13 cellular contexts compared by ENCODE assay signal in the genomic region with DNA sequence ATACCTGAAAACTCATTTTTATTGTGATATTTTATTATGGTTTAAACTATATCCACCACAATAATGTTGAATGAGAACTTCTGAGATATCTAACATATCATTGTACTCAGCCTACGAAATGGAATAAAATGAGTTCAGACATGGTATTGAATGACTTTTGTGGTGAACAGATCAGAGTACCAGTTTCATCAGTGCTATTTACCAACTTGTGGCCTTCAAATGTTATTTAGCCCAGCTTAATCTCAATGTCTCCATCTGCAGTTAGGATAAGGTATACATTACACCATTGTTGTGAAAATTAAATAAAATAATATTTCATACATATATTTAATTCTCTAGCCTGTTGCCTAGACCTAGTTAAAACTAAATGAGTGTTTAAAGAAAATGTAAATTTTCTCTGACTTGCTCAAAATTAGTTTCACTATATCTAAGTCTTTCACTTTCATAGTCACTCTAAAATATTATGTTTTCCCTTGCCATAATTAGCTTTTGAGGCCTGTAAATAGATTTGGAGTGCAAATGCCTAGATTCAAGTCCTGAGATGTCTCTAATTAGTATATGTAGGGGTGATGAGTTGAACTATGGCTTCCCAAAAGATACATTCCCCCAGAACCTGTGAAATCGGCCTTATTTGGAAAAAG.
A peak's percentile ranks its signal among the peaks of the same experiment; 100 is the strongest.
DNase-seq lines count a peak whose midpoint lies in the region; ATAC-seq, FAIRE-seq and TF ChIP-seq lines count a peak whose summit lies in the region.
"Had no signal": no experiment of that assay in that cellular context is flagged by ENCODE, and none has a peak within 500 bp of the region (broad histone marks: within the 10 kb centered on the region; RNA-seq: fewer than 3 reads in every experiment).

No MANE protein-coding gene starts in this region.

- no peak overlapping the region for H3K4me3 Mint-ChIP-seq in mesothelial cell of epicardium
- H3K4me3 Mint-ChIP-seq: activated CD4-positive, alpha-beta T cell treated with anti-CD3 and anti-CD28 coated beads, Interleukin-2, amount 10 ng/mL, durations not matched to agents 24 days and 14 days; B cell; central memory CD8-positive, alpha-beta T cell had no signal

- 19% methylated on average over 2 of the region's 2 CpGs for WGBS in GM12878 (ENCODE audit: insufficient coverage, insufficient replicate concordance, low lambda C conversion rate, missing lambda C conversion rate)

- no peak for FAIRE-seq in GM12878 (lab: Jason Lieb, UNC)

- no peak for TF ChIP-seq RAD21 in GM12878 (IDR thresholded peaks at IDR 0.05; ENCODE audit: insufficient read depth, low read depth, low read length)

- no peak overlapping the region for H3K4me2 ChIP-seq in GM12878 (ENCODE audit: control insufficient read depth, insufficient read depth)

- POLR2A ChIA-PET in GM12878 (lab: Charles Lee), result interaction anchor here (0.5 kb wide), 1 partner anchor 1273 kb away, joined by 4 read pairs; no protein-coding TSS in a partner anchor

- H4K20me1 ChIP-seq in GM12878 (ENCODE audit: control insufficient read depth, insufficient read depth), result no peaks in the 10 kb centered on the region

- TF ChIP-seq CTCF in GM12878 (IDR thresholded peaks at IDR 0.05 in 2 of 3, conservative IDR thresholded peaks at IDR 0.05 in 1 of 3; ENCODE audit: control insufficient read depth in 2 of 3, extremely low read depth in 1 of 3, insufficient read depth in 1 of 3, low read depth in 3 of 3, low read length in 3 of 3) (no peak), GM10266 (IDR thresholded peaks at IDR 0.05; ENCODE audit: control insufficient read depth, insufficient read depth, low read depth, missing control alignments) (no peak), mesothelial cell of epicardium (IDR thresholded peaks at IDR 0.05; ENCODE audit: unreplicated experiment) (no peak)

- H3K36me3 Mint-ChIP-seq in mesothelial cell of epicardium, result no peaks in the 10 kb centered on the region

- SMC1A ChIA-PET in GM12878 (lab: Charles Lee; ENCODE audit: uncharacterized antibody, unreplicated experiment), result no interaction called here

- no peak for TF ChIP-seq POLR2A in GM12878 (IDR thresholded peaks at IDR 0.05; ENCODE audit: low read depth, low read length)

- H3K4me3 ChIP-seq in GM12878, result no peak overlapping the region
- H3K4me3 ChIP-seq: thoracic aorta had no signal

- no peak overlapping the region for H3K9ac ChIP-seq in GM12878 (ENCODE audit: control insufficient read depth, insufficient read depth, low read length)

- intact Hi-C loops in GM12878 (cut with micrococcal nuclease; ENCODE audit: unreplicated experiment) (no loop called here), sciatic nerve (cut with DNase I) (no loop called here)

- H3K9me3 Mint-ChIP-seq in mesothelial cell of epicardium, result peaks cover 8% of the 10 kb centered on the region
- H3K9me3 Mint-ChIP-seq: activated CD4-positive, alpha-beta T cell treated with anti-CD3 and anti-CD28 coated beads, Interleukin-2, amount 10 ng/mL, durations not matched to agents 24 days and 14 days had no signal

- H3K27ac Mint-ChIP-seq in mesothelial cell of epicardium, result no peak overlapping the region
- H3K27ac Mint-ChIP-seq: activated CD4-positive, alpha-beta T cell treated with anti-CD3 and anti-CD28 coated beads, Interleukin-2, amount 10 ng/mL, durations not matched to agents 24 days and 14 days; B cell had no signal

- CTCF ChIA-PET in GM12878 (lab: Yijun Ruan, JAX), result interaction anchor here (0.9 kb wide), 1 partner anchor 10 kb away, joined by 4 read pairs; no protein-coding TSS in a partner anchor

- no peaks in the 10 kb centered on the region for H3K27me3 ChIP-seq in GM12878 (replicated peaks in 1 of 2; ENCODE audit: control insufficient read depth in 2 of 2, insufficient read depth in 2 of 2, low read length in 1 of 2)

- TF ChIP-seq EP300 in GM12878 (IDR thresholded peaks at IDR 0.05; ENCODE audit: borderline replicate concordance in 1 of 2, control insufficient read depth in 1 of 2, low read depth in 2 of 2, low read length in 2 of 2), result no peak

- no peaks in the 10 kb centered on the region for H3K4me1 ChIP-seq in GM12878 (ENCODE audit: control insufficient read depth, insufficient read depth, low read length)

- H3K27me3 Mint-ChIP-seq in mesothelial cell of epicardium (ENCODE audit: low read depth), result no peaks in the 10 kb centered on the region
- H3K27me3 Mint-ChIP-seq: activated CD4-positive, alpha-beta T cell treated with anti-CD3 and anti-CD28 coated beads, Interleukin-2, amount 10 ng/mL, durations not matched to agents 24 days and 14 days; B cell; central memory CD8-positive, alpha-beta T cell had no signal

- DNase-seq in GM12878 (ENCODE audit: low read depth, low spot score), result no peak
- DNase-seq in NCI-H1105 treated with DMSO at 0.1 percent for 48 hours (lab: John Stamatoyannopoulos, UW), result no peak
- no peak for DNase-seq in GM10266 (ENCODE audit: extremely low spot score)
- DNase-seq in sciatic nerve (ENCODE audit: low spot score), result no peak
- DNase-seq in mesothelial cell of epicardium (ENCODE audit: low spot score in 2 of 2, unreplicated experiment in 2 of 2), result no peak
- DNase-seq: activated CD4-positive, alpha-beta T cell treated with anti-CD3 and anti-CD28 coated beads, Interleukin-2, amount 10 ng/mL, durations not matched to agents 24 days and 14 days; NCI-H446 had no signal

- in situ Hi-C loops in GM12878 (cut with MboI), result no loop called here

- RAD21 ChIA-PET in GM12878 (lab: Charles Lee; ENCODE audit: unreplicated experiment), result interaction anchor here (1.2 kb wide), 1 partner anchor 31 kb away, joined by 4 read pairs; no protein-coding TSS in a partner anchor

- no peaks in the 10 kb centered on the region for H3K9me3 ChIP-seq in GM12878 (replicated peaks; ENCODE audit: control insufficient read depth, insufficient read depth, low read length)
- H3K9me3 ChIP-seq: thoracic aorta had no signal

- no TSS peak for BruUV-seq in GM12878 (replicated peaks; lab: Mats Ljungman, UMichigan)

- no peaks in the 10 kb centered on the region for H3K36me3 ChIP-seq in GM12878 (ENCODE audit: control insufficient read depth in 2 of 2, insufficient read depth in 2 of 2, low read length in 1 of 2)
- H3K36me3 ChIP-seq: thoracic aorta had no signal

- no peak overlapping the region for H2AFZ ChIP-seq in GM12878 (ENCODE audit: control insufficient read depth, low read depth, low read length)

- H3K4me1 Mint-ChIP-seq in mesothelial cell of epicardium, result no peaks in the 10 kb centered on the region
- H3K4me1 Mint-ChIP-seq: activated CD4-positive, alpha-beta T cell treated with anti-CD3 and anti-CD28 coated beads, Interleukin-2, amount 10 ng/mL, durations not matched to agents 24 days and 14 days; B cell; central memory CD8-positive, alpha-beta T cell had no signal

- ATAC-seq in GM18519 (IDR thresholded peaks at IDR 0.05; ENCODE audit: low FRiP score, unreplicated experiment), result peak; percentile 55
- ATAC-seq in GM21717 (IDR thresholded peaks at IDR 0.05; ENCODE audit: unreplicated experiment), result peak; percentile 72
- peak; percentile 63 for ATAC-seq in HG03280 (IDR thresholded peaks at IDR 0.05; ENCODE audit: unreplicated experiment)
- peak; percentile 88 for ATAC-seq in GM12878
- no peak for ATAC-seq in sciatic nerve

- no peak overlapping the region for H3K27ac ChIP-seq in GM12878 (ENCODE audit: control insufficient read depth, insufficient read depth)
- H3K27ac ChIP-seq: thoracic aorta had no signal

- H3K79me2 ChIP-seq in GM12878 (ENCODE audit: control insufficient read depth, insufficient read depth, low read length), result no peaks in the 10 kb centered on the region

TF ChIP-seq in GM12878, 131 proteins besides CTCF, POLR2A, EP300 and RAD21:
- TF ChIP-seq HDAC2 (IDR thresholded peaks at IDR 0.05) (no peak), HDGF (IDR thresholded peaks at IDR 0.05) (no peak), MXI1 (IDR thresholded peaks at IDR 0.05; ENCODE audit: low read depth, low read length) (no peak), SIX5 (IDR thresholded peaks at IDR 0.05; ENCODE audit: low read depth, low read length, severe bottlenecking) (no peak), KAT2A (conservative IDR thresholded peaks at IDR 0.05; ENCODE audit: control insufficient read depth, low read depth, low read length) (no peak), ZZZ3 (IDR thresholded peaks at IDR 0.05; ENCODE audit: control insufficient read depth, insufficient read length, low read depth) (no peak), YBX1 (IDR thresholded peaks at IDR 0.05) (no peak), WRNIP1 (IDR thresholded peaks at IDR 0.05; ENCODE audit: borderline replicate concordance, low read depth, low read length) (no peak)
- TF ChIP-seq, protein P1, sequence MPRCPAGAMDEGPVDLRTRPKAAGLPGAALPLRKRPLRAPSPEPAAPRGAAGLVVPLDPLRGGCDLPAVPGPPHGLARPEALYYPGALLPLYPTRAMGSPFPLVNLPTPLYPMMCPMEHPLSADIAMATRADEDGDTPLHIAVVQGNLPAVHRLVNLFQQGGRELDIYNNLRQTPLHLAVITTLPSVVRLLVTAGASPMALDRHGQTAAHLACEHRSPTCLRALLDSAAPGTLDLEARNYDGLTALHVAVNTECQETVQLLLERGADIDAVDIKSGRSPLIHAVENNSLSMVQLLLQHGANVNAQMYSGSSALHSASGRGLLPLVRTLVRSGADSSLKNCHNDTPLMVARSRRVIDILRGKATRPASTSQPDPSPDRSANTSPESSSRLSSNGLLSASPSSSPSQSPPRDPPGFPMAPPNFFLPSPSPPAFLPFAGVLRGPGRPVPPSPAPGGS (IDR thresholded peaks at IDR 0.05; ENCODE audit: borderline replicate concordance, insufficient read depth, low read depth, low read length, poor library complexity, severe bottlenecking), result no peak
- TF ChIP-seq, protein P2, sequence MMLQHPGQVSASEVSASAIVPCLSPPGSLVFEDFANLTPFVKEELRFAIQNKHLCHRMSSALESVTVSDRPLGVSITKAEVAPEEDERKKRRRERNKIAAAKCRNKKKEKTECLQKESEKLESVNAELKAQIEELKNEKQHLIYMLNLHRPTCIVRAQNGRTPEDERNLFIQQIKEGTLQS (IDR thresholded peaks at IDR 0.05; ENCODE audit: borderline replicate concordance, extremely low read depth, low read depth, low read length), result no peak
